Comparison of ENCODE assay signal across 8 cellular contexts in the genomic region with DNA sequence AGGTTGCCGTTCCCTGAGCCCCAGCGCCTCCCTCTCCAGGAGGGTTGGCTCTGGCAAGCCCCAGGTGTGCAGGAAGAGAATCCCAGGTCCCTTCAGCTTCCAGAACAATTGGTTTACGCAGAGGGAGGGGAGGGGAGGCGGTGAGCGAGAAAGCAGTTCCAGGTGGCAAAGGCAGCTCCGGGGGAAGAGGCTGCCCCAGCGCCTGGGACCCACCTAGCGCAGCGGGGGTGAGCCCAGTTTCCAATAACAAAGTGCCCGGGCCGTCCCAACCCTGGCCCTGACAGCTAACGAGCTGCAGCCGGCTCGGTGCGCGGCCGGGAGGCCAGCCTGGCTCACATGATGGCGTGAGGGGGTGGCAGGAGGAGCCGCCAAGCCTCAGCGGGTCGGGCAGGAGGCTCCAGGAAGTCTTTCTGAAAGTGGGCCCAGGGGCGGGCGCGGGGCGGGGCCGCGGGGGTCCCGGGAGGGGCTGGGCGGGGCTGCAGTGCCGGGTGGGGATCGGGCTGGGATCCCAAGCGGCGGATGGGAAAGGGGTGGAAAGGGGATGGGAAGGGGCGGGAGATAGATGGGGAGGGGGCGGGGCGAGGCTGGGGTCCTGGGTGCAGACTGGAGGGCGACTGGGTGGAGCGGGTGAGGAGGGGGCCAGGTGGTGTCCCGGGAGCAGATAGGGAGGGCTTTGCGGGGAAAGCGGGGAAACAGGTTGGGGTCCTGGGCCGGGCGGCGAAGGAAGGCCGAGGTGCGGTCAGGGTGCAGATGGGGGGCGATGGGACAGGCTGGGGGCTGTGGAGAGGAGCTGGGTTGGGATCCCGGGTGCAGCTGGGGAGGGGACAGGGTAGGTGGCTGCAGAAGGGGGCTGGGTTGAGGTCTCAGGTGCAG. TPM values are rescaled to one million over a fixed set of nuclear protein-coding genes. Genes with fewer than 3 reads are reported as not detected.
DNase-seq lines count a peak whose midpoint lies in the region; ATAC-seq and TF ChIP-seq lines count a peak whose summit lies in the region.

No MANE protein-coding gene starts in this region.

- peaks cover 0 to 16% (median 0%) of the 10 kb centered on the region in 5 donors for H3K36me3 Mint-ChIP-seq in naive thymus-derived CD4-positive, alpha-beta T cell

- H3K27ac Mint-ChIP-seq in naive thymus-derived CD4-positive, alpha-beta T cell, result peak overlapping the region; percentile 15 to 93 (median 81)

- CTCF ChIA-PET in naive thymus-derived CD4-positive, alpha-beta T cell (lab: Charles Lee), result interaction anchor here (0.6 to 1.3 kb wide), 2 partner anchors 22 to 70 kb away, joined by 3 to 5 read pairs; no protein-coding TSS in a partner anchor

- H3K4me1 ChIP-seq in naive thymus-derived CD4-positive, alpha-beta T cell (ENCODE audit: control insufficient read depth in 2 of 2, insufficient read depth in 2 of 2, low read length in 2 of 2), result peaks cover 0 to 24% of the 10 kb centered on the region in 2 donors

- peaks cover 0 to 14% (median 0%) of the 10 kb centered on the region in 3 experiments for H3K36me3 ChIP-seq in naive thymus-derived CD4-positive, alpha-beta T cell (ENCODE audit: control insufficient read depth in 2 of 3, insufficient read depth in 3 of 3, low read length in 3 of 3)

- no peaks in the 10 kb centered on the region for H3K27me3 ChIP-seq in naive thymus-derived CD4-positive, alpha-beta T cell (ENCODE audit: control insufficient read depth in 2 of 2, insufficient read depth in 2 of 2, low read length in 2 of 2)

- H3K4me3 Mint-ChIP-seq in naive thymus-derived CD4-positive, alpha-beta T cell, result peak overlapping the region; percentile 33 to 91 (median 84)

- peak; percentile 24 for ATAC-seq in naive thymus-derived CD4-positive, alpha-beta T cell

- POLR2A ChIA-PET in naive thymus-derived CD4-positive, alpha-beta T cell (lab: Charles Lee), result interaction anchor here (0.7 to 2.0 kb wide), 4 partner anchors 21 to 1504 kb away, joined by 3 to 5 read pairs (median 3); no protein-coding TSS in a partner anchor

- no peaks in the 10 kb centered on the region for H3K9me3 Mint-ChIP-seq in naive thymus-derived CD4-positive, alpha-beta T cell

- TF ChIP-seq CTCF in fibroblast of villous mesenchyme (IDR thresholded peaks at IDR 0.05; ENCODE audit: insufficient read depth, low read depth, low read length), result no peak

- intact Hi-C loops in naive thymus-derived CD4-positive, alpha-beta T cell (cut with micrococcal nuclease), result no loop called here

- peaks cover 0 to 13% (median 0%) of the 10 kb centered on the region in 5 donors for H3K27me3 Mint-ChIP-seq in naive thymus-derived CD4-positive, alpha-beta T cell

- H3K9me3 ChIP-seq in naive thymus-derived CD4-positive, alpha-beta T cell (ENCODE audit: control insufficient read depth in 2 of 3, low read length in 3 of 3), result no peaks in the 10 kb centered on the region

- peak; percentile 33 for DNase-seq in activated T-cell treated with anti-CD3 and anti-CD28 coated beads for 48 hours (ENCODE audit: low read depth)
- no peak for DNase-seq in activated T-cell treated with anti-CD3 and anti-CD28 coated beads for 4 hours
- DNase-seq in activated T-cell treated with anti-CD3 and anti-CD28 coated beads, Interleukin-2, amount 50 U/mL, for 48 hours, result peak; percentile 50 to 56
- DNase-seq in fibroblast of villous mesenchyme (ENCODE audit: low read depth), result peak; percentile 85
- peak in 6 of 9 donors; percentile 13 to 39 (median 22) for DNase-seq in naive thymus-derived CD4-positive, alpha-beta T cell
- peak; percentile 90 for DNase-seq in ureter (ENCODE audit: low spot score)
- no peak for DNase-seq in NAMALWA (ENCODE audit: low spot score)
- no peak for DNase-seq in HUDEP-2 (lab: John Stamatoyannopoulos, UW; ENCODE audit: unreplicated experiment in 76 of 76)

- H3K4me1 Mint-ChIP-seq in naive thymus-derived CD4-positive, alpha-beta T cell, result peaks cover 30 to 72% (median 60%) of the 10 kb centered on the region in 7 donors

- peak overlapping the region; percentile 57 for H3K27ac ChIP-seq in naive thymus-derived CD4-positive, alpha-beta T cell (ENCODE audit: low read depth, low read length)

- H3K4me3 ChIP-seq in fibroblast of villous mesenchyme (ENCODE audit: low read depth, low read length), result peak overlapping the region; percentile 44
- H3K4me3 ChIP-seq in naive thymus-derived CD4-positive, alpha-beta T cell (ENCODE audit: low read length), result peak overlapping the region; percentile 41

RNA-seq across cellular contexts. Expression of gene DHRS3, which starts 22.8 kb away (rescaled TPM):
- total RNA-seq in fibroblast of villous mesenchyme (84.1 and 137 TPM in 2 replicates), ureter (237 TPM)
- 100 to 1,000 TPM in 2 of 5 experiments, 10 to 100 TPM in 3; 60.2 to 115 (median 74.7) TPM for total RNA-seq in naive thymus-derived CD4-positive, alpha-beta T cell
- polyA plus RNA-seq in naive thymus-derived CD4-positive, alpha-beta T cell, result 10 to 100 TPM; 39.9 to 44.9 TPM

RNA-seq across cellular contexts. Expression of gene AADACL4, which starts 48.7 kb away (rescaled TPM):
- total RNA-seq in fibroblast of villous mesenchyme (0.43 TPM in 1 of 2 replicates, not detected in the other), ureter (not detected)
- not detected for total RNA-seq in naive thymus-derived CD4-positive, alpha-beta T cell
- polyA plus RNA-seq in naive thymus-derived CD4-positive, alpha-beta T cell, result not detected

Comparison
In these comparisons a context has a peak if more than half of its experiments do, and no peak if none do; other contexts are left out.
1. DNase-seq: peak in activated T-cell treated with anti-CD3 and anti-CD28 coated beads for 48 hours (single experiment), activated T-cell treated with anti-CD3 and anti-CD28 coated beads, Interleukin-2, amount 50 U/mL, for 48 hours (2 of 2), fibroblast of villous mesenchyme (single experiment), naive thymus-derived CD4-positive, alpha-beta T cell (6 of 9) and ureter (single experiment); none in activated T-cell treated with anti-CD3 and anti-CD28 coated beads for 4 hours (single experiment), NAMALWA (single experiment) and HUDEP-2 (0 of 76).